29 cellular contexts compared by ENCODE assay signal in the genomic region with DNA sequence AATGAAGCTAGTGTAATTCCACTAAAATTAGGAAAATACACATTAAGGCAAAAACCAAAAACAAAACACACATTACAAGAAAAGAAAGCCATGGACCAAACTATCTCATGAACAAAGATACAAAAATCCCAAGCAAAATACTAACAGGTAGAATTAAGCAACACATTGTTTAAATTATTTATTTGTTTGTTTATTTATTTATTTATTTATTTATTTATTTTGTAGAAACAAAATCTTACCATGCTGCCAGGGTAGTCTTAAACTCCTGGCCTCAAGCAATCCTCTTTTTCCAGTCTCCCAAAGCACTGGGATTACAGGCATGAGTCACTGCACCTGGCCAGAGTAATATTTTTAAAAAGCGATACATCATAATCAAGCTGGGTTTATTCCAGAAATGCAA.
"Had no signal": no experiment of that assay in that cellular context is flagged by ENCODE, and none has a peak within 500 bp of the region (broad histone marks: within the 10 kb centered on the region; RNA-seq: fewer than 3 reads in every experiment).

No MANE protein-coding gene starts in this region.

- DNase-seq: activated CD4-positive, alpha-beta memory T cell treated with anti-CD3 and anti-CD28 coated beads for 36 hours; activated CD4-positive, alpha-beta T cell treated with anti-CD3 and anti-CD28 coated beads for 36 hours; activated CD4-positive, alpha-beta T cell treated with anti-CD3 and anti-CD28 coated beads, Interleukin-2, amount 10 ng/mL, durations not matched to agents 24 days and 14 days; activated CD4-positive, CD25-positive, alpha-beta regulatory T cell; activated CD4-positive, CD25-positive, alpha-beta regulatory T cell treated with anti-CD3 and anti-CD28 coated beads, Interleukin-2, amount 50 U/mL, for 72 hours; activated CD8-positive, alpha-beta memory T cell treated with anti-CD3 and anti-CD28 coated beads, Interleukin-2, amount 10 ng/mL, durations not matched to agents 7 days and 5 days; activated CD8-positive, alpha-beta memory T cell treated with anti-CD3 and anti-CD28 coated beads, Interleukin-2, amount 50 U/mL, for 4 hours; activated CD8-positive, alpha-beta T cell treated with anti-CD3 and anti-CD28 coated beads, Interleukin-2, amount 10 ng/mL, durations not matched to agents 7 days and 5 days; activated effector memory CD4-positive, alpha-beta T cell treated with anti-CD3 and anti-CD28 coated beads, Interleukin-2, amount 50 U/mL, for 16 hours; activated naive CD4-positive, alpha-beta T cell treated with anti-CD3 and anti-CD28 coated beads for 36 hours; activated naive CD8-positive, alpha-beta T cell treated with anti-CD3 and anti-CD28 coated beads for 36 hours; activated naive CD8-positive, alpha-beta T cell treated with anti-CD3 and anti-CD28 coated beads, Interleukin-2, amount 50 U/mL, for 24 hours; activated T-cell treated with anti-CD3 and anti-CD28 coated beads, Interleukin-2, amount 50 U/mL, for 1 hour; activated T-cell treated with anti-CD3 and anti-CD28 coated beads, Interleukin-2, amount 50 U/mL, for 48 hours; adrenal gland; brain microvascular endothelial cell; cortex of kidney; dermis blood vessel endothelial cell; effector CD4-positive, alpha-beta T cell; effector memory CD8-positive, alpha-beta T cell; foreskin fibroblast; head of caudate nucleus; T-helper 1 cell; T-helper 17 cell; T1000 had no signal

- ATAC-seq: activated CD4-positive, alpha-beta T cell treated with anti-CD3 and anti-CD28 coated beads for 36 hours; activated CD8-positive, alpha-beta memory T cell treated with anti-CD3 and anti-CD28 coated beads, Interleukin-2, amount 10 ng/mL, durations not matched to agents 7 days and 5 days; activated CD8-positive, alpha-beta T cell treated with anti-CD3 and anti-CD28 coated beads, Interleukin-2, amount 10 ng/mL, durations not matched to agents 7 days and 5 days; activated naive CD8-positive, alpha-beta T cell treated with anti-CD3 and anti-CD28 coated beads, Interleukin-2, amount 50 U/mL, for 24 hours; effector memory CD8-positive, alpha-beta T cell; T-helper 17 cell had no signal

- H3K9me3 ChIP-seq: adrenal gland had no signal

- H3K27me3 ChIP-seq: adrenal gland had no signal

- H3K4me3 ChIP-seq: adrenal gland had no signal

- H3K36me3 ChIP-seq: adrenal gland, brain microvascular endothelial cell had no signal

- H3K27ac ChIP-seq: brain microvascular endothelial cell, epithelial cell of prostate had no signal

- FAIRE-seq: astrocyte, bronchial epithelial cell, frontal cortex had no signal
